ENCODE assay signal across 1 cellular context in genomic region chr15:88863412-88863811, GRCh38.
A peak's percentile ranks its signal among the peaks of the same experiment; 100 is the strongest.
TF ChIP-seq lines count a peak whose summit lies in the region.

No MANE protein-coding gene starts in this region.

TF ChIP-seq in endothelial cell of umbilical vein, 7 proteins besides CTCF, POLR2A, EP300 and RAD21 (continued from another document):
- TF ChIP-seq FOS (IDR thresholded peaks at IDR 0.05; ENCODE audit: borderline replicate concordance, insufficient read depth, low read length) = peak; percentile 53
